25 cellular contexts compared by ENCODE assay signal in the genomic region with DNA sequence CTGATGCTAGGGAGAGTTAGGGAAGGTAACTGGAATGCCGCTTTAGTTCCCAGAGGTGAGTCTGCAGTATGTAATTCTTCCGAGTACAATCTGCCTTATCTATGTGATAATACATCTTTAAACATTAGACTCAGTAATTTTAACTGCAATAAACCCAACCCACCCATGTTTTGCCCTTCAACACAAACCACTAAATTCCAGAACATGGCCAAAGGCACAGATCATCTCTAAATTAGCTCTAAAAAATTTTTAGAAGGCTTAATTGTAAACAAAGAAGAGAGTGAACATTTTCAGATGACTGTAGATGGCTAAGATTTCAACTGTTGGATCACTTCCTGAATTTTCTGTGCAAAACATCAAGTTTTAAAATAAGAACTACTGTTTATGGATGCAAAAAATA.
DNase-seq lines count a peak whose midpoint lies in the region; ATAC-seq lines count a peak whose summit lies in the region.
"Had no signal": no experiment of that assay in that cellular context is flagged by ENCODE, and none has a peak within 500 bp of the region (broad histone marks: within the 10 kb centered on the region; RNA-seq: fewer than 3 reads in every experiment).

No MANE protein-coding gene starts in this region.

- H3K27ac Mint-ChIP-seq in dendritic cell treated with granulocyte-macrophage colony-stimulating factor and Interleukin-4, amounts not matched to agents 40 ng/mL and 50 ng/mL, for 4 days, result peak overlapping the region; percentile 87
- no peak overlapping the region for H3K27ac Mint-ChIP-seq in stimulated activated naive CD8-positive, alpha-beta T cell treated with anti-CD3 and anti-CD28 coated beads, Interleukin-15, amount 100 ng/mL, for 72 hours
- H3K27ac Mint-ChIP-seq: activated B cell treated with CpG ODN at 0.5 μM for 24 hours; activated naive CD4-positive, alpha-beta T cell treated with anti-CD3 and anti-CD28 coated beads for 36 hours; activated T-helper 1 cell treated with anti-CD3 and anti-CD28 coated beads, Interleukin-12 subunit alpha, Interleukin-12 subunit beta, Interleukin-2, Interleukin-4 antibody, amounts not matched to agents 30 ng/mL and 10 ng/mL and 1 ng/mL, durations not matched to agents 14 hours and 24 hours and 36 hours had no signal

- no peaks in the 10 kb centered on the region for H3K36me3 Mint-ChIP-seq in dendritic cell treated with granulocyte-macrophage colony-stimulating factor and Interleukin-4, amounts not matched to agents 40 ng/mL and 50 ng/mL, for 4 days (ENCODE audit: low read depth)

- H2BK15ac ChIP-seq in neuronal stem cell (ENCODE audit: low read length), result no peak overlapping the region

- no peak overlapping the region for H4K91ac ChIP-seq in neuronal stem cell (ENCODE audit: low read depth, low read length, poor library complexity)

- H3K27ac ChIP-seq in HUES64 (ENCODE audit: low read depth, low read length), result peak overlapping the region; percentile 23; the same call in 1 of the 2 replicates
- H3K27ac ChIP-seq in neuronal stem cell (replicated peaks; ENCODE audit: low read length), result peak overlapping the region; percentile 83
- H3K27ac ChIP-seq: C4-2B, esophagus squamous epithelium, ovary, upper lobe of left lung had no signal

- no peak overlapping the region for H3K4ac ChIP-seq in neuronal stem cell (ENCODE audit: low read length)

- H3K9ac ChIP-seq in HUES64 (ENCODE audit: low read depth, low read length) (no peak overlapping the region), neuronal stem cell (ENCODE audit: low read depth, low read length, poor library complexity) (no peak overlapping the region)

- H3K27me3 ChIP-seq in HUES64 (ENCODE audit: insufficient read depth, low read length) (no peaks in the 10 kb centered on the region), neuronal stem cell (ENCODE audit: control insufficient read depth in 3 of 3, insufficient read depth in 3 of 3, low read depth in 1 of 3, low read length in 3 of 3) (no peaks in the 10 kb centered on the region)
- H3K27me3 ChIP-seq: esophagus squamous epithelium, ovary, spleen, upper lobe of left lung had no signal

- no peak overlapping the region for H4K8ac ChIP-seq in neuronal stem cell (ENCODE audit: low read depth, low read length)

- ATAC-seq in GM21526 (IDR thresholded peaks at IDR 0.05; ENCODE audit: low FRiP score, unreplicated experiment), result no peak
- ATAC-seq in stimulated activated naive CD8-positive, alpha-beta T cell treated with anti-CD3 and anti-CD28 coated beads, Interleukin-15, amount 100 ng/mL, for 72 hours, result no peak
- ATAC-seq: left ventricle myocardium superior, natural killer cell, right cardiac atrium had no signal

- H3K9me3 ChIP-seq in HUES64 (ENCODE audit: insufficient read depth, low read depth, low read length), result no peaks in the 10 kb centered on the region
- no peaks in the 10 kb centered on the region for H3K9me3 ChIP-seq in neuronal stem cell (replicated peaks in 1 of 2; ENCODE audit: control insufficient read depth in 2 of 2, insufficient read depth in 1 of 2, low read depth in 1 of 2, low read length in 2 of 2)
- H3K9me3 ChIP-seq: esophagus squamous epithelium, ovary, spleen, upper lobe of left lung had no signal

- H3K36me3 ChIP-seq in HUES64 (ENCODE audit: insufficient read depth, low read length) (no peaks in the 10 kb centered on the region), neuronal stem cell (replicated peaks in 1 of 2; ENCODE audit: control insufficient read depth in 2 of 2, insufficient read depth in 2 of 2, low read length in 2 of 2) (no peaks in the 10 kb centered on the region)
- H3K36me3 ChIP-seq: esophagus squamous epithelium, ovary, spleen, upper lobe of left lung had no signal

- H2AFZ ChIP-seq in neuronal stem cell (ENCODE audit: low read length), result peak overlapping the region; percentile 42

- DNase-seq in CD1c-positive myeloid dendritic cell (ENCODE audit: extremely low spot score), result peak; percentile 39
- peak; percentile 14 for DNase-seq in neuronal stem cell (ENCODE audit: low spot score)
- no peak for DNase-seq in DMS153 (lab: John Stamatoyannopoulos, UW)
- no peak for DNase-seq in iPS-NIHi11 (ENCODE audit: low spot score)
- DNase-seq in stimulated activated naive CD8-positive, alpha-beta T cell treated with anti-CD3 and anti-CD28 coated beads, Interleukin-15, amount 100 ng/mL, for 72 hours, result no peak
- DNase-seq: activated B cell treated with CpG ODN at 0.5 μM for 24 hours; activated CD4-positive, alpha-beta T cell treated with anti-CD3 and anti-CD28 coated beads, Interleukin-2, amount 50 U/mL, for 4 hours; activated naive CD4-positive, alpha-beta T cell treated with anti-CD3 and anti-CD28 coated beads for 36 hours; amygdala; esophagus squamous epithelium; left ventricle myocardium superior; natural killer cell; NCI-H446 treated with DMSO at 0.1 percent for 48 hours; ovary; right cardiac atrium; Right ventricle myocardium superior; spleen; stimulated activated CD4-positive, alpha-beta T cell treated with anti-CD3 and anti-CD28 coated beads, Interleukin-2, amount 100 ng/mL, for 48 hours; T-helper 9 cell had no signal

- H3K4me2 ChIP-seq in neuronal stem cell (ENCODE audit: insufficient read depth, low read length, poor library complexity, severe bottlenecking), result no peak overlapping the region

- H3K9me3 Mint-ChIP-seq in dendritic cell treated with granulocyte-macrophage colony-stimulating factor and Interleukin-4, amounts not matched to agents 40 ng/mL and 50 ng/mL, for 4 days, result no peaks in the 10 kb centered on the region
- H3K9me3 Mint-ChIP-seq in stimulated activated naive CD8-positive, alpha-beta T cell treated with anti-CD3 and anti-CD28 coated beads, Interleukin-15, amount 100 ng/mL, for 72 hours, result no peaks in the 10 kb centered on the region
- H3K9me3 Mint-ChIP-seq: activated B cell treated with CpG ODN at 0.5 μM for 24 hours; activated naive CD4-positive, alpha-beta T cell treated with anti-CD3 and anti-CD28 coated beads for 36 hours; natural killer cell had no signal

- H3K4me3 ChIP-seq in HUES64 (ENCODE audit: low read length) (no peak overlapping the region), neuronal stem cell (ENCODE audit: low read length in 2 of 2) (no peak overlapping the region)
- H3K4me3 ChIP-seq: esophagus squamous epithelium, ovary, upper lobe of left lung had no signal

- peaks cover 40% of the 10 kb centered on the region for H3K4me1 Mint-ChIP-seq in dendritic cell treated with granulocyte-macrophage colony-stimulating factor and Interleukin-4, amounts not matched to agents 40 ng/mL and 50 ng/mL, for 4 days (ENCODE audit: low read depth)
- no peaks in the 10 kb centered on the region for H3K4me1 Mint-ChIP-seq in stimulated activated naive CD8-positive, alpha-beta T cell treated with anti-CD3 and anti-CD28 coated beads, Interleukin-15, amount 100 ng/mL, for 72 hours
- H3K4me1 Mint-ChIP-seq: activated B cell treated with CpG ODN at 0.5 μM for 24 hours had no signal

- peak overlapping the region; percentile 74 for H3K4me3 Mint-ChIP-seq in dendritic cell treated with granulocyte-macrophage colony-stimulating factor and Interleukin-4, amounts not matched to agents 40 ng/mL and 50 ng/mL, for 4 days
- H3K4me3 Mint-ChIP-seq in stimulated activated naive CD8-positive, alpha-beta T cell treated with anti-CD3 and anti-CD28 coated beads, Interleukin-15, amount 100 ng/mL, for 72 hours, result no peak overlapping the region
- H3K4me3 Mint-ChIP-seq: activated B cell treated with CpG ODN at 0.5 μM for 24 hours; activated naive CD4-positive, alpha-beta T cell treated with anti-CD3 and anti-CD28 coated beads for 36 hours; activated T-helper 1 cell treated with anti-CD3 and anti-CD28 coated beads, Interleukin-12 subunit alpha, Interleukin-12 subunit beta, Interleukin-2, Interleukin-4 antibody, amounts not matched to agents 30 ng/mL and 10 ng/mL and 1 ng/mL, durations not matched to agents 14 hours and 24 hours and 36 hours; natural killer cell had no signal

- H3K27me3 Mint-ChIP-seq in dendritic cell treated with granulocyte-macrophage colony-stimulating factor and Interleukin-4, amounts not matched to agents 40 ng/mL and 50 ng/mL, for 4 days, result no peaks in the 10 kb centered on the region
- H3K27me3 Mint-ChIP-seq in stimulated activated naive CD8-positive, alpha-beta T cell treated with anti-CD3 and anti-CD28 coated beads, Interleukin-15, amount 100 ng/mL, for 72 hours, result no peaks in the 10 kb centered on the region

- peaks cover 26% of the 10 kb centered on the region for H3K4me1 ChIP-seq in HUES64 (ENCODE audit: insufficient read depth, low read length)
- peaks cover 16 to 21% of the 10 kb centered on the region in 2 donors for H3K4me1 ChIP-seq in neuronal stem cell (ENCODE audit: control insufficient read depth in 2 of 2, insufficient read depth in 1 of 2, low read depth in 1 of 2, low read length in 2 of 2)
- H3K4me1 ChIP-seq: upper lobe of left lung had no signal

- no peak overlapping the region for H3K23ac ChIP-seq in neuronal stem cell (ENCODE audit: low read depth, low read length, poor library complexity)

- H2AK5ac ChIP-seq in neuronal stem cell (ENCODE audit: low read depth, low read length), result no peak overlapping the region

- H3K14ac ChIP-seq in neuronal stem cell (ENCODE audit: low read length), result no peak overlapping the region

- no peak overlapping the region for H2BK5ac ChIP-seq in neuronal stem cell (ENCODE audit: low read length)

- no peak overlapping the region for H2BK120ac ChIP-seq in neuronal stem cell (ENCODE audit: low read depth, low read length)

- H3K79me1 ChIP-seq in neuronal stem cell (ENCODE audit: low read depth, low read length), result no peaks in the 10 kb centered on the region

- 87% methylated on average over 2 of the region's 2 CpGs for WGBS in HUES64
- no CpG with 5 or more reads among the region's 2 CpGs for WGBS in neuronal stem cell (ENCODE audit: extremely low coverage in 2 of 2, insufficient read length in 2 of 2, insufficient replicate concordance in 1 of 2), 2 donors

- H3K18ac ChIP-seq in neuronal stem cell (ENCODE audit: low read length), result no peak overlapping the region

- intact Hi-C loops in dendritic cell treated with granulocyte-macrophage colony-stimulating factor and Interleukin-4, amounts not matched to agents 40 ng/mL and 50 ng/mL, for 4 days (cut with micrococcal nuclease), result no loop called here

- no peak overlapping the region for H2BK12ac ChIP-seq in neuronal stem cell (ENCODE audit: low read length)

Comparison
In these comparisons a context has a peak if more than half of its experiments do, and no peak if none do; other contexts are left out.
1. DNase-seq: peak in CD1c-positive myeloid dendritic cell (single experiment) and neuronal stem cell (single experiment); none in DMS153 (single experiment), iPS-NIHi11 (single experiment) and stimulated activated naive CD8-positive, alpha-beta T cell treated with anti-CD3 and anti-CD28 coated beads, Interleukin-15, amount 100 ng/mL, for 72 hours (0 of 2).